Comparison of ENCODE assay signal across 1 cellular context in the genomic region with DNA sequence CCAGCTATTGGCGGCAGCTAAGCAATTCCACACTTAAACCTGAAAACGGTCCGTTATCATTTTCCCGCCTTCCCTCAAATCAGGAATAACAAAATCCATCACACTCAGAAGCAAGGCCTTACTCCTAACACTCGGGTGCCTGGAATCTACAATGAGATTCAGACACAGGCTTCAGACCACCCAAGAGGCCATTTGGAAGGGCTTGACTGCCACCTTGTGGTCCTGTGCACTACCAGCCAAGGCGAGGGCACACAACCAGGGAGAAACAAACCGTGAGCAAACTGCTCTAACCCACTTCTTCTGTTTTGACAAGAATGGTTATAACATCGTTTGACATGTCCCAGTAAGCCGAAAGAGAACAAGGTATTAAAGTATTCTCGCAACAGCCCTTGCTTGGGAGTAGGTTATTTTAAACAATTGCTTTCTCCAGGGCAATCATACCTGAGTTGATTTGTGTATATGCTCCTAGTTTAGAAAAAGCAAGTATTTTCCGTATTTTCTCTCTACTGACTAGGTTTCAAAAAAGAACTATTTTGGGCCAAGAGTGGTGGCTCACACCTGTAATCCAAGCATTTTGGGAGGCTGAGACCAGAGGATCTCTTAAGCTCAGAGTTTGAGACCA.
TF ChIP-seq lines count a peak whose summit lies in the region.

No MANE protein-coding gene starts in this region.

TF ChIP-seq in HepG2, 621 proteins besides CTCF, POLR2A, EP300 and RAD21 (continued from another document):
- TF ChIP-seq, protein P1, sequence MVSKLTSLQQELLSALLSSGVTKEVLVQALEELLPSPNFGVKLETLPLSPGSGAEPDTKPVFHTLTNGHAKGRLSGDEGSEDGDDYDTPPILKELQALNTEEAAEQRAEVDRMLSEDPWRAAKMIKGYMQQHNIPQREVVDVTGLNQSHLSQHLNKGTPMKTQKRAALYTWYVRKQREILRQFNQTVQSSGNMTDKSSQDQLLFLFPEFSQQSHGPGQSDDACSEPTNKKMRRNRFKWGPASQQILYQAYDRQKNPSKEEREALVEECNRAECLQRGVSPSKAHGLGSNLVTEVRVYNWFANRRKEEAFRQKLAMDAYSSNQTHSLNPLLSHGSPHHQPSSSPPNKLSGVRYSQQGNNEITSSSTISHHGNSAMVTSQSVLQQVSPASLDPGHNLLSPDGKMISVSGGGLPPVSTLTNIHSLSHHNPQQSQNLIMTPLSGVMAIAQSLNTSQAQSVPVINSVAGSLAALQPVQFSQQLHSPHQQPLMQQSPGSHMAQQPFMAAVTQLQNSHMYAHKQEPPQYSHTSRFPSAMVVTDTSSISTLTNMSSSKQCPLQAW (CRISPR knock-in tag; IDR thresholded peaks at IDR 0.05), result 0 out of 2 replicates have a peak, but pooled peaks have one; percentile 28
- TF ChIP-seq ZNF205 (CRISPR knock-in tag; IDR thresholded peaks at IDR 0.05) (no peak), SALL1 (CRISPR knock-in tag; IDR thresholded peaks at IDR 0.05) (0 out of 2 replicates have a peak, but pooled peaks have one; percentile 27), ZFAT (CRISPR knock-in tag; conservative IDR thresholded peaks at IDR 0.05) (no peak), BHLHE40 (IDR thresholded peaks at IDR 0.05; ENCODE audit: low read length) (no peak), STAG1 (CRISPR knock-in tag; IDR thresholded peaks at IDR 0.05) (peak; percentile 93), XRCC5 (optimal IDR thresholded peaks at IDR 0.05; ENCODE audit: low read length) (peak; percentile 61), ZNF274 (CRISPR knock-in tag; IDR thresholded peaks at IDR 0.05) (no peak), RXRB (CRISPR knock-in tag; IDR thresholded peaks at IDR 0.05; ENCODE audit: borderline replicate concordance) (0 out of 2 replicates have a peak, but pooled peaks have one; percentile 17), MEF2D (CRISPR knock-in tag; IDR thresholded peaks at IDR 0.05) (no peak), ZNF180 (CRISPR knock-in tag; IDR thresholded peaks at IDR 0.05; ENCODE audit: borderline replicate concordance, low read depth) (no peak), KLF6 (CRISPR knock-in tag; IDR thresholded peaks at IDR 0.05) (peak; percentile 53; the same call in 1 of the 2 replicates)
- TF ChIP-seq, protein P2, sequence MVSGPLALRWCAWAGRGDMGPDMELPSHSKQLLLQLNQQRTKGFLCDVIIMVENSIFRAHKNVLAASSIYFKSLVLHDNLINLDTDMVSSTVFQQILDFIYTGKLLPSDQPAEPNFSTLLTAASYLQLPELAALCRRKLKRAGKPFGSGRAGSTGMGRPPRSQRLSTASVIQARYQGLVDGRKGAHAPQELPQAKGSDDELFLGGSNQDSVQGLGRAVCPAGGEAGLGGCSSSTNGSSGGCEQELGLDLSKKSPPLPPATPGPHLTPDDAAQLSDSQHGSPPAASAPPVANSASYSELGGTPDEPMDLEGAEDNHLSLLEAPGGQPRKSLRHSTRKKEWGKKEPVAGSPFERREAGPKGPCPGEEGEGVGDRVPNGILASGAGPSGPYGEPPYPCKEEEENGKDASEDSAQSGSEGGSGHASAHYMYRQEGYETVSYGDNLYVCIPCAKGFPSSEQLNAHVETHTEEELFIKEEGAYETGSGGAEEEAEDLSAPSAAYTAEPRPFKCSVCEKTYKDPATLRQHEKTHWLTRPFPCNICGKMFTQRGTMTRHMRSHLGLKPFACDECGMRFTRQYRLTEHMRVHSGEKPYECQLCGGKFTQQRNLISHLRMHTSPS (CRISPR knock-in tag; IDR thresholded peaks at IDR 0.05; ENCODE audit: low read depth), result no peak
- TF ChIP-seq, protein P3, sequence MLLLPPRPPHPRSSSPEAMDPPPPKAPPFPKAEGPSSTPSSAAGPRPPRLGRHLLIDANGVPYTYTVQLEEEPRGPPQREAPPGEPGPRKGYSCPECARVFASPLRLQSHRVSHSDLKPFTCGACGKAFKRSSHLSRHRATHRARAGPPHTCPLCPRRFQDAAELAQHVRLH (CRISPR knock-in tag; IDR thresholded peaks at IDR 0.05; ENCODE audit: borderline replicate concordance, low read depth), result peak; percentile 32; the same call in 1 of the 2 replicates
- TF ChIP-seq, protein P4, sequence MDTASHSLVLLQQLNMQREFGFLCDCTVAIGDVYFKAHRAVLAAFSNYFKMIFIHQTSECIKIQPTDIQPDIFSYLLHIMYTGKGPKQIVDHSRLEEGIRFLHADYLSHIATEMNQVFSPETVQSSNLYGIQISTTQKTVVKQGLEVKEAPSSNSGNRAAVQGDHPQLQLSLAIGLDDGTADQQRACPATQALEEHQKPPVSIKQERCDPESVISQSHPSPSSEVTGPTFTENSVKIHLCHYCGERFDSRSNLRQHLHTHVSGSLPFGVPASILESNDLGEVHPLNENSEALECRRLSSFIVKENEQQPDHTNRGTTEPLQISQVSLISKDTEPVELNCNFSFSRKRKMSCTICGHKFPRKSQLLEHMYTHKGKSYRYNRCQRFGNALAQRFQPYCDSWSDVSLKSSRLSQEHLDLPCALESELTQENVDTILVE (CRISPR knock-in tag; IDR thresholded peaks at IDR 0.05), result 0 out of 2 replicates have a peak, but pooled peaks have one; percentile 43
